In genomic region chr5:89954901-89955300, GRCh38 we compare ENCODE assay signal across 12 cellular contexts.
A peak's percentile ranks its signal among the peaks of the same experiment; 100 is the strongest.
DNase-seq lines count a peak whose midpoint lies in the region; ATAC-seq and TF ChIP-seq lines count a peak whose summit lies in the region.
"Had no signal": no experiment of that assay in that cellular context is flagged by ENCODE, and none has a peak within 500 bp of the region (broad histone marks: within the 10 kb centered on the region; RNA-seq: fewer than 3 reads in every experiment).

No MANE protein-coding gene starts in this region.

- no peak for ATAC-seq in right cardiac atrium
- ATAC-seq in left lung, result no peak
- ATAC-seq: CD8-positive, alpha-beta T cell had no signal

- H3K9me3 ChIP-seq in cardiac muscle cell (ENCODE audit: low read depth), result no peaks in the 10 kb centered on the region
- no peaks in the 10 kb centered on the region for H3K9me3 ChIP-seq in right cardiac atrium (ENCODE audit: control insufficient read depth, low read length)
- no peaks in the 10 kb centered on the region for H3K9me3 ChIP-seq in ectodermal cell (ENCODE audit: control insufficient read depth, low read length)
- no peaks in the 10 kb centered on the region for H3K9me3 ChIP-seq in neural cell (ENCODE audit: low read length)
- H3K9me3 ChIP-seq in suprapubic skin, result no peaks in the 10 kb centered on the region
- no peaks in the 10 kb centered on the region for H3K9me3 ChIP-seq in left lung
- H3K9me3 ChIP-seq: BLaER1 treated with 17β-estradiol and CSF1 and Interleukin-3, amounts not matched to agents 10 nM and 100 nM had no signal

- peak overlapping the region; percentile 45 for H3K4me2 ChIP-seq in neural cell (ENCODE audit: low read length)
- H3K4me2 ChIP-seq: BLaER1 treated with 17β-estradiol and CSF1 and Interleukin-3, amounts not matched to agents 10 nM and 100 nM had no signal

- no peak for TF ChIP-seq RAD21 in neural cell (conservative IDR thresholded peaks at IDR 0.05)

- H3K27ac ChIP-seq in cardiac muscle cell (peak overlapping the region; percentile 10), right cardiac atrium (ENCODE audit: low read length) (no peak overlapping the region), ectodermal cell (ENCODE audit: insufficient read depth, low read depth, low read length, poor library complexity, severe bottlenecking) (peak overlapping the region; percentile 26), neural cell (ENCODE audit: low read length) (peak overlapping the region; percentile 65), suprapubic skin (no peak overlapping the region), left lung (no peak overlapping the region)
- H3K27ac ChIP-seq: BLaER1 treated with 17β-estradiol and CSF1 and Interleukin-3, amounts not matched to agents 10 nM and 100 nM had no signal

- peak overlapping the region; percentile 25 for H3K9ac ChIP-seq in neural cell (ENCODE audit: low read length)
- H3K9ac ChIP-seq: BLaER1 treated with 17β-estradiol and CSF1 and Interleukin-3, amounts not matched to agents 10 nM and 100 nM had no signal

- no peak overlapping the region for H2AFZ ChIP-seq in neural cell (ENCODE audit: low read depth, low read length)

- H3K36me3 ChIP-seq in cardiac muscle cell, result no peaks in the 10 kb centered on the region
- H3K36me3 ChIP-seq in ectodermal cell (ENCODE audit: control insufficient read depth, insufficient read depth, low read length), result no peaks in the 10 kb centered on the region
- no peaks in the 10 kb centered on the region for H3K36me3 ChIP-seq in neural cell (ENCODE audit: insufficient read depth, low read length)
- no peaks in the 10 kb centered on the region for H3K36me3 ChIP-seq in suprapubic skin
- no peaks in the 10 kb centered on the region for H3K36me3 ChIP-seq in left lung
- H3K36me3 ChIP-seq: BLaER1 treated with 17β-estradiol and CSF1 and Interleukin-3, amounts not matched to agents 10 nM and 100 nM had no signal

- intact Hi-C loops in right cardiac atrium (cut with DNase I), result no loop called here
- intact Hi-C loops in left lung (cut with DNase I), result no loop called here

- no peaks in the 10 kb centered on the region for H4K20me1 ChIP-seq in neural cell (ENCODE audit: insufficient read depth)
- H4K20me1 ChIP-seq: BLaER1 treated with 17β-estradiol and CSF1 and Interleukin-3, amounts not matched to agents 10 nM and 100 nM had no signal

- WGBS in right cardiac atrium, result 65% methylated on average over 4 of the region's 4 CpGs
- WGBS in ectodermal cell, 2 experiments, result 45 to 77% methylated on average over 1 to 4 of the region's 4 CpGs
- WGBS in suprapubic skin, result 75% methylated on average over 4 of the region's 4 CpGs

- TF ChIP-seq CTCF in cardiac muscle cell (IDR thresholded peaks at IDR 0.05; ENCODE audit: low read depth, low read length), result no peak
- no peak for TF ChIP-seq CTCF in neural cell (IDR thresholded peaks at IDR 0.05; ENCODE audit: poor library complexity, severe bottlenecking)
- no peak for TF ChIP-seq CTCF in suprapubic skin (IDR thresholded peaks at IDR 0.05)
- TF ChIP-seq CTCF in left lung (IDR thresholded peaks at IDR 0.05), result no peak

- H3K4me1 ChIP-seq in cardiac muscle cell (ENCODE audit: low read depth) (peaks cover 32% of the 10 kb centered on the region), right cardiac atrium (ENCODE audit: control insufficient read depth, insufficient read depth, low read length) (no peaks in the 10 kb centered on the region), ectodermal cell (ENCODE audit: control insufficient read depth, insufficient read depth, low read length) (peaks cover 12% of the 10 kb centered on the region), suprapubic skin (no peaks in the 10 kb centered on the region), left lung (no peaks in the 10 kb centered on the region)
- H3K4me1 ChIP-seq: BLaER1 treated with 17β-estradiol and CSF1 and Interleukin-3, amounts not matched to agents 10 nM and 100 nM had no signal

- TF ChIP-seq POLR2A in suprapubic skin (IDR thresholded peaks at IDR 0.05), result no peak

- no peaks in the 10 kb centered on the region for H3K9me2 ChIP-seq in neural cell (ENCODE audit: insufficient read depth, low read length)

- H3K4me3 ChIP-seq in cardiac muscle cell (no peak overlapping the region), right cardiac atrium (ENCODE audit: low read length) (no peak overlapping the region), ectodermal cell (ENCODE audit: insufficient read depth, low read depth, low read length) (no peak overlapping the region), neural cell (ENCODE audit: low read length) (peak overlapping the region; percentile 35), suprapubic skin (no peak overlapping the region), left lung (no peak overlapping the region)
- H3K4me3 ChIP-seq: BLaER1 treated with 17β-estradiol and CSF1 and Interleukin-3, amounts not matched to agents 10 nM and 100 nM had no signal

- no peaks in the 10 kb centered on the region for H3K79me2 ChIP-seq in neural cell (replicated peaks; ENCODE audit: insufficient read depth, low read length)

- TF ChIP-seq EP300 in neural cell (conservative IDR thresholded peaks at IDR 0.05; ENCODE audit: poor library complexity, severe bottlenecking) (peak; percentile 89), suprapubic skin (IDR thresholded peaks at IDR 0.05) (no peak)

- H3K27me3 ChIP-seq in cardiac muscle cell (no peaks in the 10 kb centered on the region), right cardiac atrium (ENCODE audit: control insufficient read depth, insufficient read depth) (no peaks in the 10 kb centered on the region), ectodermal cell (ENCODE audit: control insufficient read depth, insufficient read depth, low read length, poor library complexity, severe bottlenecking) (no peaks in the 10 kb centered on the region), neural cell (ENCODE audit: insufficient read depth, low read depth, low read length) (no peaks in the 10 kb centered on the region), suprapubic skin (no peaks in the 10 kb centered on the region), left lung (no peaks in the 10 kb centered on the region)
- H3K27me3 ChIP-seq: BLaER1 treated with 17β-estradiol and CSF1 and Interleukin-3, amounts not matched to agents 10 nM and 100 nM had no signal

- DNase-seq in cardiac muscle cell (ENCODE audit: low read depth in 1 of 2, low spot score in 1 of 2) (peak in 1 of 2 donors; percentile 32), right cardiac atrium (no peak), suprapubic skin (ENCODE audit: low spot score in 2 of 2) (no peak), left lung (no peak)
- no peak for DNase-seq in stimulated activated CD4-positive, alpha-beta T cell treated with anti-CD3 and anti-CD28 coated beads, Interleukin-1b, Interleukin-23, amount 100 ng/mL, for 48 hours
- DNase-seq: Calu3; CD8-positive, alpha-beta T cell; DMS 273 treated with DMSO at 0.1 percent for 48 hours; H9 had no signal

- no peaks in the 10 kb centered on the region for H3F3A ChIP-seq in neural cell (ENCODE audit: insufficient read depth, low read length, poor library complexity, severe bottlenecking)

TF ChIP-seq in neural cell, 6 proteins besides CTCF, POLR2A, EP300 and RAD21:
- TF ChIP-seq POLR2AphosphoS5 (IDR thresholded peaks at IDR 0.05) (peak; percentile 97), SMC3 (conservative IDR thresholded peaks at IDR 0.05; ENCODE audit: poor library complexity) (peak; percentile 37), MXI1 (conservative IDR thresholded peaks at IDR 0.05; ENCODE audit: poor library complexity, severe bottlenecking) (no peak), REST (IDR thresholded peaks at IDR 0.05; ENCODE audit: borderline replicate concordance) (peak; percentile 41)

Comparison
In these comparisons a context has a peak if more than half of its experiments do, and no peak if none do; other contexts are left out.
1. H3K27ac ChIP-seq: peak in cardiac muscle cell (single experiment), ectodermal cell (single experiment) and neural cell (single experiment); none in right cardiac atrium (single experiment), suprapubic skin (single experiment) and left lung (0 of 2).